ENCODE assay signal across 18 cellular contexts in the genomic region with DNA sequence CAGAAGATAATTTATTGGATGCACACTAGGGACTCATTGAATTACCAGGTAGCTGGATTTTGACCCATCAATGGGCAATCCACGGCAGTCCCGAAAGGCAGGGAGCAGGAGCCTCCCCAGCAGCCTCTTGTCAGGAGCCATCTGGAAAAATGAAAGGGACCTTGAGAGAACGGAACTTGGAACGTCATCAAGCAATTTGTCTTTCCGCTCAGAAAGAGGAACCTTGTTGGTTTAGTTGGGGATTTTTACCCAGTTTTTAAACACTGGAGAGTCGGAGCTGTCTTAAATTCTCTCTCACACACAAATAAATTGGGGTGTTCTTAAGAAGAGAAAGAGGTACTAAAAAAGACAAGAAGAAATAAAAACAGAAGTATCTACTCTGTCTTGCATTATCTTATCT.
"Had no signal": no experiment of that assay in that cellular context is flagged by ENCODE, and none has a peak within 500 bp of the region (broad histone marks: within the 10 kb centered on the region; RNA-seq: fewer than 3 reads in every experiment).

No MANE protein-coding gene starts in this region.

- DNase-seq: cortex of kidney; dorsolateral prefrontal cortex; effector CD8-positive, alpha-beta T cell; foreskin melanocyte; head of caudate nucleus; hippocampal formation; left colon; left ventricle myocardium superior; mesendoderm; mucosa of descending colon; naive thymus-derived CD8-positive, alpha-beta T cell; sigmoid colon; stimulated activated CD4-positive, alpha-beta T cell treated with anti-CD3 and anti-CD28 coated beads, Interleukin-2, amount 100 ng/mL, for 24 hours; stimulated activated CD4-positive, alpha-beta T cell treated with anti-CD3 and anti-CD28 coated beads, Interleukin-4, amount 100 ng/mL, for 4 hours; stimulated activated naive B cell treated with anti-CD40 and anti-IgM and Interleukin-4, amounts not matched to agents 10 μg/mL and 1 μg/mL and 100 μg/mL, for 72 hours; stimulated activated naive CD8-positive, alpha-beta T cell treated with anti-CD3 and anti-CD28 coated beads, Interleukin-15, amount 100 ng/mL, for 72 hours; substantia nigra; transverse colon had no signal

- ATAC-seq: left colon; left ventricle myocardium superior; mucosa of descending colon; naive thymus-derived CD8-positive, alpha-beta T cell; stimulated activated naive B cell treated with anti-CD40 and anti-IgM and Interleukin-4, amounts not matched to agents 10 μg/mL and 1 μg/mL and 100 μg/mL, for 72 hours; stimulated activated naive CD8-positive, alpha-beta T cell treated with anti-CD3 and anti-CD28 coated beads, Interleukin-15, amount 100 ng/mL, for 72 hours had no signal
